Comparison of ENCODE assay signal across 1 cellular context in genomic region chrX:15854080-15854655, GRCh38.
TF ChIP-seq lines count a peak whose summit lies in the region.

No MANE protein-coding gene starts in this region.

TF ChIP-seq in HepG2, 621 proteins besides CTCF, POLR2A, EP300 and RAD21 (continued from another document):
- no peak for TF ChIP-seq ONECUT2 (CRISPR knock-in tag; IDR thresholded peaks at IDR 0.05)
- TF ChIP-seq STAG1 (CRISPR knock-in tag; IDR thresholded peaks at IDR 0.05), result 0 out of 2 replicates have a peak, but pooled peaks have one; percentile 5
- TF ChIP-seq ZNF777 (CRISPR knock-in tag; IDR thresholded peaks at IDR 0.05), result peak; percentile 59; the same call in 1 of the 2 replicates
- no peak for TF ChIP-seq NR2C2 (CRISPR knock-in tag; IDR thresholded peaks at IDR 0.05; ENCODE audit: borderline replicate concordance)
- no peak for TF ChIP-seq ZNF672 (CRISPR knock-in tag; IDR thresholded peaks at IDR 0.05)
- TF ChIP-seq SAP130 (CRISPR knock-in tag; IDR thresholded peaks at IDR 0.05; ENCODE audit: low read depth), result peak; percentile 12; the same call in 1 of the 2 replicates
- TF ChIP-seq HDAC1 (CRISPR knock-in tag; IDR thresholded peaks at IDR 0.05), result no peak
- no peak for TF ChIP-seq AHR (CRISPR knock-in tag; IDR thresholded peaks at IDR 0.05)
- no peak for TF ChIP-seq ARID3A (IDR thresholded peaks at IDR 0.05; ENCODE audit: low read depth, low read length)
- 0 out of 2 replicates have a peak, but pooled peaks have one; percentile 4 for TF ChIP-seq ZBTB7B (CRISPR knock-in tag; IDR thresholded peaks at IDR 0.05)
- peak; percentile 95 for TF ChIP-seq ZNF740 (CRISPR knock-in tag; IDR thresholded peaks at IDR 0.05)
- TF ChIP-seq ZNF687 (CRISPR knock-in tag; IDR thresholded peaks at IDR 0.05), result no peak; the same call in 1 of the 2 replicates
- TF ChIP-seq SOX13 (IDR thresholded peaks at IDR 0.05), result no peak
- TF ChIP-seq SOX13 (CRISPR knock-in tag; conservative IDR thresholded peaks at IDR 0.05 in 1 of 2, IDR thresholded peaks at IDR 0.05 in 1 of 2), result 0 out of 4 replicates have a peak, but pooled peaks of 1 of the 2 experiments have one; percentile 15
- peak; percentile 72 for TF ChIP-seq PATZ1 (CRISPR knock-in tag; IDR thresholded peaks at IDR 0.05)
- TF ChIP-seq KAT8 (CRISPR knock-in tag; IDR thresholded peaks at IDR 0.05), result no peak
- no peak for TF ChIP-seq ZBTB34 (CRISPR knock-in tag; IDR thresholded peaks at IDR 0.05)
- no peak for TF ChIP-seq MAFF (IDR thresholded peaks at IDR 0.05; ENCODE audit: low read depth, low read length)
- TF ChIP-seq SNAI1 (CRISPR knock-in tag; IDR thresholded peaks at IDR 0.05; ENCODE audit: borderline replicate concordance), result no peak
- no peak for TF ChIP-seq ZNF382 (CRISPR knock-in tag; IDR thresholded peaks at IDR 0.05; ENCODE audit: borderline replicate concordance)
- no peak for TF ChIP-seq GTF3A (CRISPR knock-in tag; conservative IDR thresholded peaks at IDR 0.05)
- TF ChIP-seq ASH2L (IDR thresholded peaks at IDR 0.05; ENCODE audit: insufficient read length, low read depth, low read length), result peak; percentile 21
- TF ChIP-seq TAF1 (CRISPR knock-in tag; IDR thresholded peaks at IDR 0.05), result peak; percentile 33; the same call in 1 of the 2 replicates
TF ChIP-seq in HepG2: peak in this region for 14.
